ENCODE assay signal across 1 cellular context in the genomic region with DNA sequence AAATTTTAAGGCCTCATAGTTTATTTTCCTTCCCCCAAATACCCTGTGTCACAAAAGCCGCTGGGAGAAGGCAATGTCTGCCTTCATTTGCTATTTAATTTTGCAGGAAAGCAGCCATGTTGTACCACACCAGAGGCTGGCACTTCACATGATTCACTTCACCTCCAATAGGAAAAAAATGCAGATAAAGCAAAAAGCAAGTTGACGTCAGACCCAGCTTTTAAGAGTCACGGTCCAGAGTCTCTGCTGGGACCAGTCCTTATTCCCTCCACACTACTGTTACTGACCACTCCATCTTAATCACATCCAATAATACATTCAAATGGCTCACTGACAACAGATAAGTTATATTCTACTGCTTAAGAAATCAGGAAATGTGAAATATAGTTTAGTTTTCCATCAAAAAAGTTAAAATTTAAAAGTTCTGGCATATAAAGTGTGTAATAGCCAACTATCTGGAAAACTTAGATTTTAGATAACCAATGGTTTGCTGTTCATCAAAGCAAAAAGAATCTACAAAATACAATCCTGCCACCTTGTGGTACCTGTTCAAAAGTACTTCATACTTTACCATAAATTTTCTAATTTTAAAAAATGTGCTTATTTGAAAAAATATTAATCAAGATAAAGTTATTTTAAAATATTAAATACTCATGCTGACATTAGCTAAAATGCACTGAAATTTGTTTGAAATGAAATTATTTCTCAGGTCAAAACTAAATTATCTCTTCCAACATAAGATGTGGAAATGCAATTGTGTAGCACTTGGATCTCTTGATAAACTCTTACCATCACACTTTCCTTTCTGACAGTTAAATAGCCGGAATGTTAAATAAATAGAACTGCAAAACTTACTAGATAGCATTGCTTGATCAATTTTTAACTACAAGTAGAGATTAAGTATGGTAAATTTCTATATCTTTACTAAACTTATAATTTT.
TF ChIP-seq lines count a peak whose summit lies in the region.

No MANE protein-coding gene starts in this region.

TF ChIP-seq in GM23338, 12 proteins besides CTCF, POLR2A, EP300 and RAD21 (continued from another document):
- TF ChIP-seq ETS1 (IDR thresholded peaks at IDR 0.05), result no peak
- no peak for TF ChIP-seq REST (IDR thresholded peaks at IDR 0.05; ENCODE audit: unreplicated experiment)
- no peak for TF ChIP-seq POLR2AphosphoS5 (IDR thresholded peaks at IDR 0.05; ENCODE audit: low read depth)
- no peak for TF ChIP-seq ZNF114 (CRISPR knock-in tag; IDR thresholded peaks at IDR 0.05)
- no peak for TF ChIP-seq STAT1 (IDR thresholded peaks at IDR 0.05; ENCODE audit: unreplicated experiment)
- TF ChIP-seq EZH2 (IDR thresholded peaks at IDR 0.05; ENCODE audit: low read depth, unreplicated experiment), result no peak
- TF ChIP-seq EZH2phosphoT487 (IDR thresholded peaks at IDR 0.05; ENCODE audit: unreplicated experiment), result no peak
- TF ChIP-seq ZNF331 (CRISPR knock-in tag; IDR thresholded peaks at IDR 0.05; ENCODE audit: low read depth), result no peak
- no peak for TF ChIP-seq NANOG (IDR thresholded peaks at IDR 0.05; ENCODE audit: borderline replicate concordance)
- TF ChIP-seq JUNB (IDR thresholded peaks at IDR 0.05; ENCODE audit: unreplicated experiment), result no peak
- TF ChIP-seq, protein P1, sequence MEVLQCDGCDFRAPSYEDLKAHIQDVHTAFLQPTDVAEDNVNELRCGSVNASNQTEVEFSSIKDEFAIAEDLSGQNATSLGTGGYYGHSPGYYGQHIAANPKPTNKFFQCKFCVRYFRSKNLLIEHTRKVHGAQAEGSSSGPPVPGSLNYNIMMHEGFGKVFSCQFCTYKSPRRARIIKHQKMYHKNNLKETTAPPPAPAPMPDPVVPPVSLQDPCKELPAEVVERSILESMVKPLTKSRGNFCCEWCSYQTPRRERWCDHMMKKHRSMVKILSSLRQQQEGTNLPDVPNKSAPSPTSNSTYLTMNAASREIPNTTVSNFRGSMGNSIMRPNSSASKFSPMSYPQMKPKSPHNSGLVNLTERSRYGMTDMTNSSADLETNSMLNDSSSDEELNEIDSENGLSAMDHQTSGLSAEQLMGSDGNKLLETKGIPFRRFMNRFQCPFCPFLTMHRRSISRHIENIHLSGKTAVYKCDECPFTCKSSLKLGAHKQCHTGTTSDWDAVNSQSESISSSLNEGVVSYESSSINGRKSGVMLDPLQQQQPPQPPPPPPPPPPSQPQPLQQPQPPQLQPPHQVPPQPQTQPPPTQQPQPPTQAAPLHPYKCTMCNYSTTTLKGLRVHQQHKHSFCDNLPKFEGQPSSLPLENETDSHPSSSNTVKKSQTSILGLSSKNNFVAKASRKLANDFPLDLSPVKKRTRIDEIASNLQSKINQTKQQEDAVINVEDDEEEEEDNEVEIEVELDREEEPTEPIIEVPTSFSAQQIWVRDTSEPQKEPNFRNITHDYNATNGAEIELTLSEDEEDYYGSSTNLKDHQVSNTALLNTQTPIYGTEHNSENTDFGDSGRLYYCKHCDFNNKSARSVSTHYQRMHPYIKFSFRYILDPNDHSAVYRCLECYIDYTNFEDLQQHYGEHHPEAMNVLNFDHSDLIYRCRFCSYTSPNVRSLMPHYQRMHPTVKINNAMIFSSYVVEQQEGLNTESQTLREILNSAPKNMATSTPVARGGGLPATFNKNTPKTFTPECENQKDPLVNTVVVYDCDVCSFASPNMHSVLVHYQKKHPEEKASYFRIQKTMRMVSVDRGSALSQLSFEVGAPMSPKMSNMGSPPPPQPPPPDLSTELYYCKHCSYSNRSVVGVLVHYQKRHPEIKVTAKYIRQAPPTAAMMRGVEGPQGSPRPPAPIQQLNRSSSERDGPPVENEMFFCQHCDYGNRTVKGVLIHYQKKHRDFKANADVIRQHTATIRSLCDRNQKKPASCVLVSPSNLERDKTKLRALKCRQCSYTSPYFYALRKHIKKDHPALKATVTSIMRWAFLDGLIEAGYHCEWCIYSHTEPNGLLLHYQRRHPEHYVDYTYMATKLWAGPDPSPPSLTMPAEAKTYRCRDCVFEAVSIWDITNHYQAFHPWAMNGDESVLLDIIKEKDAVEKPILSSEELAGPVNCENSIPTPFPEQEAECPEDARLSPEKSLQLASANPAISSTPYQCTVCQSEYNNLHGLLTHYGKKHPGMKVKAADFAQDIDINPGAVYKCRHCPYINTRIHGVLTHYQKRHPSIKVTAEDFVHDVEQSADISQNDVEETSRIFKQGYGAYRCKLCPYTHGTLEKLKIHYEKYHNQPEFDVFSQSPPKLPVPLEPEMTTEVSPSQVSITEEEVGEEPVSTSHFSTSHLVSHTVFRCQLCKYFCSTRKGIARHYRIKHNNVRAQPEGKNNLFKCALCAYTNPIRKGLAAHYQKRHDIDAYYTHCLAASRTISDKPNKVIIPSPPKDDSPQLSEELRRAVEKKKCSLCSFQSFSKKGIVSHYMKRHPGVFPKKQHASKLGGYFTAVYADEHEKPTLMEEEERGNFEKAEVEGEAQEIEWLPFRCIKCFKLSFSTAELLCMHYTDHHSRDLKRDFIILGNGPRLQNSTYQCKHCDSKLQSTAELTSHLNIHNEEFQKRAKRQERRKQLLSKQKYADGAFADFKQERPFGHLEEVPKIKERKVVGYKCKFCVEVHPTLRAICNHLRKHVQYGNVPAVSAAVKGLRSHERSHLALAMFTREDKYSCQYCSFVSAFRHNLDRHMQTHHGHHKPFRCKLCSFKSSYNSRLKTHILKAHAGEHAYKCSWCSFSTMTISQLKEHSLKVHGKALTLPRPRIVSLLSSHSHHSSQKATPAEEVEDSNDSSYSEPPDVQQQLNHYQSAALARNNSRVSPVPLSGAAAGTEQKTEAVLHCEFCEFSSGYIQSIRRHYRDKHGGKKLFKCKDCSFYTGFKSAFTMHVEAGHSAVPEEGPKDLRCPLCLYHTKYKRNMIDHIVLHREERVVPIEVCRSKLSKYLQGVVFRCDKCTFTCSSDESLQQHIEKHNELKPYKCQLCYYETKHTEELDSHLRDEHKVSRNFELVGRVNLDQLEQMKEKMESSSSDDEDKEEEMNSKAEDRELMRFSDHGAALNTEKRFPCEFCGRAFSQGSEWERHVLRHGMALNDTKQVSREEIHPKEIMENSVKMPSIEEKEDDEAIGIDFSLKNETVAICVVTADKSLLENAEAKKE (CRISPR knock-in tag; IDR thresholded peaks at IDR 0.05), result no peak
